Comparison of ENCODE assay signal across 8 cellular contexts in the genomic region with DNA sequence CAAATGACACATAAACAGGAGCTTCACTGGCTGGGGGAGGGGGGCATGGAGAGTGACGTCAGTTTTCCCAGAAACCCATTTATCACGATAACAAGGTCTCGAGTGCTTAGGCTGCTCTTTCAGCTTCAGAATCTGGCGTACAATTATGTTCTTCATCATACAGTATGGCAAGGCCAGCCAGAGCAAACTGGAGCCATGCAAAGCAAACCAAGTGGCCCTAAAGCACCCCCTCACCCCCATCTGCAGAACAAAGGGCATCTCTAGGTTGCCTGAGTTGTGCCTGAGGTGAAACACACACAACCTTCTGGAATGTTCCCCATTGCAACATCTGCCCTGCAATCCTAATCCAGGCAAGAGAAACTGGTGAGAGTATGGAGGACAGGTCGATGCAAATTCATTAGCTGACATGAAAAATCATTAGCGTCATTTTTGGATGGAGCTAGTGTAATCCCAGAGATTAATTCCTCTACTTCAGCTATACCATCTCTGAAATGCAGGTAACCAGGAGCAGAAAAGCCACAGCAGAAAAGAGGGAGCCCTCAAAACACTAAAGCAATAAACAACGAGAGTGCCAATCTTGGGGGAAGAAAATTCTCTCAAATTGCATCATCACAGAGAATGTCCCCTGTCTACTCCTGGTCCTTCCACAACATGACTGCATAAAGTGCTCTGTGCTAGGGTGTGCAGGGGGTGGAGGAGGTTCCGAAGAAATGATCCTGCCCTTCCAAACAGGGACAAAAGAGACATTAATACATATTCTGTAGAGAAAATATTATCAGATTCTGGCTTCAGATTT. TPM values are rescaled to one million over a fixed set of nuclear protein-coding genes. Genes with fewer than 3 reads are reported as not detected.
DNase-seq lines count a peak whose midpoint lies in the region; ATAC-seq, FAIRE-seq and TF ChIP-seq lines count a peak whose summit lies in the region.

No MANE protein-coding gene starts in this region.

- H2AFZ ChIP-seq in PC-3 (ENCODE audit: low read length), result peak overlapping the region; percentile 93

- peak overlapping the region; percentile 92 for H3K9ac ChIP-seq in ES-I3 (ENCODE audit: low read depth, low read length)
- H3K9ac ChIP-seq in PC-3 (ENCODE audit: low read length), result peak overlapping the region; percentile 60; the same call in 1 of the 2 replicates

- peaks cover 40% of the 10 kb centered on the region for H3K36me3 Mint-ChIP-seq in activated naive CD8-positive, alpha-beta T cell treated with anti-CD3 and anti-CD28 coated beads for 36 hours
- H3K36me3 Mint-ChIP-seq in naive thymus-derived CD4-positive, alpha-beta T cell, result peaks cover 0 to 26% (median 4%) of the 10 kb centered on the region in 5 donors

- H3K4me1 ChIP-seq in ES-I3 (ENCODE audit: insufficient read depth, low read length), result peaks cover 29% of the 10 kb centered on the region
- peaks cover 11% of the 10 kb centered on the region for H3K4me1 ChIP-seq in PC-3 (ENCODE audit: insufficient read depth, low read length)
- peaks cover 20 to 25% of the 10 kb centered on the region in 2 donors for H3K4me1 ChIP-seq in naive thymus-derived CD4-positive, alpha-beta T cell (ENCODE audit: control insufficient read depth in 2 of 2, insufficient read depth in 2 of 2, low read length in 2 of 2)
- H3K4me1 ChIP-seq in small intestine (ENCODE audit: control insufficient read depth in 2 of 2, insufficient read depth in 1 of 2, low read depth in 1 of 2, low read length in 1 of 2), result no peaks in the 10 kb centered on the region

- H3K27me3 Mint-ChIP-seq in activated naive CD8-positive, alpha-beta T cell treated with anti-CD3 and anti-CD28 coated beads for 36 hours, result no peaks in the 10 kb centered on the region
- H3K27me3 Mint-ChIP-seq in naive thymus-derived CD4-positive, alpha-beta T cell, result no peaks in the 10 kb centered on the region

- H3F3A ChIP-seq in PC-3 (ENCODE audit: low read length, unreplicated experiment), result no peaks in the 10 kb centered on the region

- POLR2A ChIA-PET in PC-3 (lab: Charles Lee; ENCODE audit: unreplicated experiment), result no interaction called here
- POLR2A ChIA-PET in naive thymus-derived CD4-positive, alpha-beta T cell (lab: Charles Lee), result interaction anchor here (0.7 to 13.5 kb wide), 10 partner anchors 7 to 180 kb away, joined by 3 to 290 read pairs (median 10); partner anchors contain the start of genes NKRF and SOWAHD

- H3K9me2 ChIP-seq in PC-3 (replicated peaks; ENCODE audit: low read length), result no peaks in the 10 kb centered on the region

- DNase-seq in PC-3 (no peak), NCI-H446 (lab: John Stamatoyannopoulos, UW) (no peak), small intestine (no peak), H7 (no peak)
- no peak for DNase-seq in activated naive CD8-positive, alpha-beta T cell treated with anti-CD3 and anti-CD28 coated beads for 36 hours
- peak in 6 of 9 donors; percentile 32 to 77 (median 66) for DNase-seq in naive thymus-derived CD4-positive, alpha-beta T cell

- CTCF ChIA-PET in PC-3 (lab: Charles Lee), result no interaction called here
- CTCF ChIA-PET in naive thymus-derived CD4-positive, alpha-beta T cell (lab: Charles Lee), result interaction anchor here (0.7 to 4.0 kb wide), 7 partner anchors 13 to 166 kb away, joined by 3 to 22 read pairs (median 4); partner anchors contain the start of gene SOWAHD

- peak overlapping the region; percentile 94 for H3K4me3 Mint-ChIP-seq in activated naive CD8-positive, alpha-beta T cell treated with anti-CD3 and anti-CD28 coated beads for 36 hours
- peak overlapping the region; percentile 96 to 100 (median 99) for H3K4me3 Mint-ChIP-seq in naive thymus-derived CD4-positive, alpha-beta T cell

- no peak for ATAC-seq in PC-3
- no peak for ATAC-seq in naive thymus-derived CD4-positive, alpha-beta T cell
- no peak for ATAC-seq in GM18511 (IDR thresholded peaks at IDR 0.05; ENCODE audit: unreplicated experiment)

- peaks cover 22% of the 10 kb centered on the region for H3K79me2 ChIP-seq in PC-3 (ENCODE audit: low read length)

- BruUV-seq in PC-3 (replicated peaks; lab: Mats Ljungman, UMichigan), result no TSS peak

- no peaks in the 10 kb centered on the region for H3K9me3 ChIP-seq in ES-I3 (ENCODE audit: control insufficient read depth, insufficient read depth, low read length)
- H3K9me3 ChIP-seq in PC-3 (ENCODE audit: low read length), result no peaks in the 10 kb centered on the region
- H3K9me3 ChIP-seq in naive thymus-derived CD4-positive, alpha-beta T cell (ENCODE audit: control insufficient read depth in 2 of 3, low read length in 3 of 3), result no peaks in the 10 kb centered on the region
- no peaks in the 10 kb centered on the region for H3K9me3 ChIP-seq in small intestine (ENCODE audit: control insufficient read depth, low read depth)

- H3K4me3 ChIP-seq in PC-3 (ENCODE audit: low read length), result peak overlapping the region; percentile 82
- H3K4me3 ChIP-seq in naive thymus-derived CD4-positive, alpha-beta T cell (ENCODE audit: low read length), result peak overlapping the region; percentile 77
- H3K4me3 ChIP-seq in small intestine (ENCODE audit: low read depth in 1 of 2, low read length in 2 of 2), result peak overlapping the region in 1 of 2 donors; percentile 81
- no peak overlapping the region for H3K4me3 ChIP-seq in H7 (ENCODE audit: insufficient read depth, low read depth, low read length)

- FAIRE-seq in small intestine (lab: Jason Lieb, UNC), result no peak

- no peaks in the 10 kb centered on the region for H3K9me3 Mint-ChIP-seq in activated naive CD8-positive, alpha-beta T cell treated with anti-CD3 and anti-CD28 coated beads for 36 hours
- no peaks in the 10 kb centered on the region for H3K9me3 Mint-ChIP-seq in naive thymus-derived CD4-positive, alpha-beta T cell

- WGBS in small intestine, 3 donors, result 48 to 56% (median 50%) methylated on average over 8 of the region's 8 CpGs

- intact Hi-C loops in PC-3 (cut with micrococcal nuclease), result loop anchor here (5.0 kb wide), 1 partner anchor 79 kb away; no protein-coding TSS in a partner anchor
- intact Hi-C loops in naive thymus-derived CD4-positive, alpha-beta T cell (cut with micrococcal nuclease), result loop anchor here (1.0 to 5.0 kb wide), 5 partner anchors 9 to 224 kb away; partner anchors contain the start of genes NDUFA1 (in 1 of the 2), RNF113A (in 1 of the 2), SLC25A5 (in 1 of the 2) and UBE2A (in 1 of the 2)

- no peak for TF ChIP-seq CTCF in PC-3 (conservative IDR thresholded peaks at IDR 0.05; ENCODE audit: low read depth, low read length)

- peak overlapping the region; percentile 87 for H3K4me2 ChIP-seq in PC-3 (ENCODE audit: low read length)

- H3K27ac ChIP-seq in PC-3 (ENCODE audit: low read length) (no peak overlapping the region), small intestine (ENCODE audit: low read depth in 1 of 2, low read length in 1 of 2) (peak overlapping the region in 1 of 2 donors; percentile 54)
- peak overlapping the region; percentile 89 for H3K27ac ChIP-seq in naive thymus-derived CD4-positive, alpha-beta T cell (ENCODE audit: low read depth, low read length)

- H4K20me1 ChIP-seq in PC-3 (ENCODE audit: low read length), result no peaks in the 10 kb centered on the region

- no peaks in the 10 kb centered on the region for H3K36me3 ChIP-seq in ES-I3 (ENCODE audit: insufficient read depth, low read length)
- H3K36me3 ChIP-seq in PC-3 (ENCODE audit: low read depth, low read length), result no peaks in the 10 kb centered on the region
- peaks cover 0 to 10% (median 0%) of the 10 kb centered on the region in 3 experiments for H3K36me3 ChIP-seq in naive thymus-derived CD4-positive, alpha-beta T cell (ENCODE audit: control insufficient read depth in 2 of 3, insufficient read depth in 3 of 3, low read length in 3 of 3)
- no peaks in the 10 kb centered on the region for H3K36me3 ChIP-seq in small intestine (ENCODE audit: control insufficient read depth in 2 of 2, insufficient read depth in 2 of 2, low read length in 2 of 2)
- no peaks in the 10 kb centered on the region for H3K36me3 ChIP-seq in H7 (replicated peaks; ENCODE audit: control insufficient read depth, insufficient read depth, low read length)

- peaks cover 31% of the 10 kb centered on the region for H3K4me1 Mint-ChIP-seq in activated naive CD8-positive, alpha-beta T cell treated with anti-CD3 and anti-CD28 coated beads for 36 hours
- peaks cover 8 to 63% (median 32%) of the 10 kb centered on the region in 7 donors for H3K4me1 Mint-ChIP-seq in naive thymus-derived CD4-positive, alpha-beta T cell

- peak overlapping the region; percentile 100 for H3K27ac Mint-ChIP-seq in activated naive CD8-positive, alpha-beta T cell treated with anti-CD3 and anti-CD28 coated beads for 36 hours
- peak overlapping the region; percentile 95 to 99 (median 98) for H3K27ac Mint-ChIP-seq in naive thymus-derived CD4-positive, alpha-beta T cell

- H3K27me3 ChIP-seq in PC-3 (ENCODE audit: low read length), result no peaks in the 10 kb centered on the region
- H3K27me3 ChIP-seq in naive thymus-derived CD4-positive, alpha-beta T cell (ENCODE audit: control insufficient read depth in 2 of 2, insufficient read depth in 2 of 2, low read length in 2 of 2), result no peaks in the 10 kb centered on the region
- H3K27me3 ChIP-seq in small intestine (ENCODE audit: control insufficient read depth in 2 of 2, insufficient read depth in 2 of 2, low read length in 2 of 2), result no peaks in the 10 kb centered on the region
- peaks cover 9% of the 10 kb centered on the region for H3K27me3 ChIP-seq in H7 (ENCODE audit: control insufficient read depth, insufficient read depth, low read length)

RNA-seq across cellular contexts. Expression of gene SEPTIN6, which starts 1.8 kb away (rescaled TPM):
- total RNA-seq in PC-3 (2014; rRNA removed), result 28.9 and 39.1 TPM in 2 replicates
- total RNA-seq in activated naive CD8-positive, alpha-beta T cell treated with anti-CD3 and anti-CD28 coated beads for 36 hours, result 100 to 1,000 TPM; 187 to 202 TPM
- 100 to 1,000 TPM; 151 to 315 (median 221) TPM for total RNA-seq in naive thymus-derived CD4-positive, alpha-beta T cell
- 100 to 1,000 TPM; 197 to 296 TPM for polyA plus RNA-seq in naive thymus-derived CD4-positive, alpha-beta T cell
- polyA plus RNA-seq in small intestine, result 1 to 10 TPM; 3.6 to 8.4 (median 5.4) TPM
- 26.9 and 41.7 TPM in 2 replicates for total RNA-seq in H7 (2014; rRNA removed; shearing (Covaris generic))

Comparison
In these comparisons a context has a peak if more than half of its experiments do, and no peak if none do; other contexts are left out.
1. DNase-seq: peak in naive thymus-derived CD4-positive, alpha-beta T cell (6 of 9); none in PC-3 (single experiment), activated naive CD8-positive, alpha-beta T cell treated with anti-CD3 and anti-CD28 coated beads for 36 hours (single experiment), NCI-H446 (0 of 2), small intestine (single experiment) and H7 (single experiment).